ENCODE assay signal across 8 cellular contexts in genomic region chr17:72587773-72588511, GRCh38.
DNase-seq lines count a peak whose midpoint lies in the region; ATAC-seq, FAIRE-seq and TF ChIP-seq lines count a peak whose summit lies in the region.

No MANE protein-coding gene starts in this region.

- H3K4me3 ChIP-seq in epithelial cell of proximal tubule (ENCODE audit: low read depth, low read length) (peak overlapping the region; percentile 99), tibial artery (no peak overlapping the region)

- FAIRE-seq in RCC 7860 (lab: Jason Lieb, UNC) = no peak

- TF ChIP-seq CTCF in epithelial cell of proximal tubule (conservative IDR thresholded peaks at IDR 0.05; ENCODE audit: low read depth, low read length) (peak; percentile 25), tibial artery (IDR thresholded peaks at IDR 0.05) (no peak)

- H3K4me1 ChIP-seq in tibial artery = peaks cover 0 to 19% (median 15%) of the 10 kb centered on the region in 4 donors

- H3K27ac Mint-ChIP-seq in stimulated activated naive CD8-positive, alpha-beta T cell treated with anti-CD3 and anti-CD28 coated beads, Interleukin-15, amount 100 ng/mL, for 72 hours = no peak overlapping the region

- peaks cover 0 to 13% of the 10 kb centered on the region in 2 donors for H3K27me3 ChIP-seq in tibial artery

- H3K4me3 Mint-ChIP-seq in stimulated activated naive CD8-positive, alpha-beta T cell treated with anti-CD3 and anti-CD28 coated beads, Interleukin-15, amount 100 ng/mL, for 72 hours = no peak overlapping the region

- peak; percentile 52 for ATAC-seq in stimulated activated naive CD8-positive, alpha-beta T cell treated with anti-CD3 and anti-CD28 coated beads, Interleukin-15, amount 100 ng/mL, for 72 hours
- no peak for ATAC-seq in stimulated activated naive CD8-positive, alpha-beta T cell treated with anti-CD3 and anti-CD28 coated beads, Interleukin-15, Interleukin-2, amounts not matched to agents 100 U/mL and 50 U/mL, for 24 hours
- ATAC-seq in GM19463 (IDR thresholded peaks at IDR 0.05; ENCODE audit: unreplicated experiment) = no peak

- H3K36me3 ChIP-seq in tibial artery = no peaks in the 10 kb centered on the region

- intact Hi-C loops in tibial artery (cut with DNase I; ENCODE audit: low total_unique reads) = no loop called here

- peaks cover 71% of the 10 kb centered on the region for H3K27me3 Mint-ChIP-seq in stimulated activated naive CD8-positive, alpha-beta T cell treated with anti-CD3 and anti-CD28 coated beads, Interleukin-15, amount 100 ng/mL, for 72 hours

- H3K4me1 Mint-ChIP-seq in stimulated activated naive CD8-positive, alpha-beta T cell treated with anti-CD3 and anti-CD28 coated beads, Interleukin-15, amount 100 ng/mL, for 72 hours = peaks cover 34% of the 10 kb centered on the region

- H3K9me3 Mint-ChIP-seq in stimulated activated naive CD8-positive, alpha-beta T cell treated with anti-CD3 and anti-CD28 coated beads, Interleukin-15, amount 100 ng/mL, for 72 hours = no peaks in the 10 kb centered on the region

- DNase-seq in stimulated activated naive CD8-positive, alpha-beta T cell treated with anti-CD3 and anti-CD28 coated beads, Interleukin-15, amount 100 ng/mL, for 72 hours = no peak
- no peak for DNase-seq in stimulated activated naive CD8-positive, alpha-beta T cell treated with anti-CD3 and anti-CD28 coated beads, Interleukin-15, Interleukin-2, amounts not matched to agents 100 U/mL and 50 U/mL, for 24 hours
- DNase-seq in RCC 7860 (ENCODE audit: low spot score) = peak; percentile 56
- DNase-seq in epithelial cell of proximal tubule (ENCODE audit: low read depth) = no peak
- DNase-seq in midbrain (lab: John Stamatoyannopoulos, UW) = no peak
- no peak for DNase-seq in erythroblast (lab: John Stamatoyannopoulos, UW)
- DNase-seq in tibial artery = no peak

- no peak for TF ChIP-seq POLR2A in erythroblast (IDR thresholded peaks at IDR 0.05; ENCODE audit: low read length)

- H3K9me3 ChIP-seq in tibial artery = no peaks in the 10 kb centered on the region

- no peak overlapping the region for H3K27ac ChIP-seq in tibial artery
